In genomic region chr1:230266456-230266855, GRCh38 we compare ENCODE assay signal across 14 cellular contexts.
A peak's percentile ranks its signal among the peaks of the same experiment; 100 is the strongest.
DNase-seq lines count a peak whose midpoint lies in the region; ATAC-seq and TF ChIP-seq lines count a peak whose summit lies in the region.
"Had no signal": no experiment of that assay in that cellular context is flagged by ENCODE, and none has a peak within 500 bp of the region (broad histone marks: within the 10 kb centered on the region; RNA-seq: fewer than 3 reads in every experiment).

No MANE protein-coding gene starts in this region.

- H3K9me3 Mint-ChIP-seq in activated T-helper 17 cell treated with anti-CD3 and anti-CD28 coated beads, Interleukin-2, amount 50 U/mL, for 72 hours = no peaks in the 10 kb centered on the region
- no peaks in the 10 kb centered on the region for H3K9me3 Mint-ChIP-seq in activated CD4-positive, alpha-beta memory T cell treated with anti-CD3 and anti-CD28 coated beads, Interleukin-2, amount 10 ng/mL, durations not matched to agents 7 days and 5 days
- H3K9me3 Mint-ChIP-seq: CD8-positive, alpha-beta memory T cell had no signal

- H3K27me3 Mint-ChIP-seq in activated T-helper 17 cell treated with anti-CD3 and anti-CD28 coated beads, Interleukin-2, amount 50 U/mL, for 72 hours = no peaks in the 10 kb centered on the region
- no peaks in the 10 kb centered on the region for H3K27me3 Mint-ChIP-seq in activated CD4-positive, alpha-beta memory T cell treated with anti-CD3 and anti-CD28 coated beads, Interleukin-2, amount 10 ng/mL, durations not matched to agents 7 days and 5 days
- H3K27me3 Mint-ChIP-seq: CD8-positive, alpha-beta memory T cell had no signal

- POLR2A ChIA-PET in activated CD4-positive, alpha-beta memory T cell treated with anti-CD3 and anti-CD28 coated beads, Interleukin-2, amount 10 ng/mL, durations not matched to agents 7 days and 5 days (lab: Charles Lee) = interaction anchor here (0.9 kb wide), 1 partner anchor 75 kb away, joined by 3 read pairs; no protein-coding TSS in a partner anchor
- POLR2A ChIA-PET in A673 (lab: Charles Lee; ENCODE audit: low non-redundant PET) = no interaction called here

- H3K4me1 Mint-ChIP-seq in activated T-helper 17 cell treated with anti-CD3 and anti-CD28 coated beads, Interleukin-2, amount 50 U/mL, for 72 hours = peaks cover 5% of the 10 kb centered on the region
- H3K4me1 Mint-ChIP-seq in activated CD4-positive, alpha-beta memory T cell treated with anti-CD3 and anti-CD28 coated beads, Interleukin-2, amount 10 ng/mL, durations not matched to agents 7 days and 5 days = peaks cover 20% of the 10 kb centered on the region

- H3K9me3 ChIP-seq in KOPT-K1 (ENCODE audit: insufficient read depth, low read length, poor library complexity, severe bottlenecking) (no peaks in the 10 kb centered on the region), tibial artery (no peaks in the 10 kb centered on the region), A673 (ENCODE audit: low read depth, low read length, poor library complexity, severe bottlenecking) (no peaks in the 10 kb centered on the region)
- H3K9me3 ChIP-seq: BE2C, HAP-1 had no signal

- no TSS peak for BruUV-seq in A673 (replicated peaks; lab: Mats Ljungman, UMichigan)

- intact Hi-C loops in posterior vena cava (cut with DNase I) (no loop called here), tibial artery (cut with DNase I; ENCODE audit: low total_unique reads) (loop anchor here (5.0 kb wide), 1 partner anchor 199 kb away; the partner anchor contains the start of gene GALNT2), A673 (cut with micrococcal nuclease; ENCODE audit: unreplicated experiment) (no loop called here)

- no peak overlapping the region for H3K4me3 ChIP-seq in tibial artery
- H3K4me3 ChIP-seq in A673 (ENCODE audit: low read depth, low read length, poor library complexity, severe bottlenecking) = no peak overlapping the region
- H3K4me3 ChIP-seq: HAP-1 had no signal

- peaks cover 66% of the 10 kb centered on the region for H3K36me3 Mint-ChIP-seq in activated T-helper 17 cell treated with anti-CD3 and anti-CD28 coated beads, Interleukin-2, amount 50 U/mL, for 72 hours (ENCODE audit: low read depth)
- peaks cover 12% of the 10 kb centered on the region for H3K36me3 Mint-ChIP-seq in activated CD4-positive, alpha-beta memory T cell treated with anti-CD3 and anti-CD28 coated beads, Interleukin-2, amount 10 ng/mL, durations not matched to agents 7 days and 5 days (ENCODE audit: low read depth)

- peaks cover 0 to 61% (median 18%) of the 10 kb centered on the region in 4 donors for H3K4me1 ChIP-seq in tibial artery
- H3K4me1 ChIP-seq in A673 (ENCODE audit: insufficient read depth, low read length, poor library complexity, severe bottlenecking) = peaks cover 27% of the 10 kb centered on the region

- no peak overlapping the region for H3K4me3 Mint-ChIP-seq in activated T-helper 17 cell treated with anti-CD3 and anti-CD28 coated beads, Interleukin-2, amount 50 U/mL, for 72 hours
- H3K4me3 Mint-ChIP-seq in activated CD4-positive, alpha-beta memory T cell treated with anti-CD3 and anti-CD28 coated beads, Interleukin-2, amount 10 ng/mL, durations not matched to agents 7 days and 5 days = no peak overlapping the region
- H3K4me3 Mint-ChIP-seq: CD8-positive, alpha-beta memory T cell had no signal

- H3K36me3 ChIP-seq in KOPT-K1 (ENCODE audit: insufficient read depth, low read length) (peaks cover 97% of the 10 kb centered on the region), tibial artery (peaks cover 24 to 49% (median 34%) of the 10 kb centered on the region in 3 donors), A673 (ENCODE audit: insufficient read depth, low read length, poor library complexity, severe bottlenecking) (peaks cover 10% of the 10 kb centered on the region)

- ATAC-seq in activated T-helper 17 cell treated with anti-CD3 and anti-CD28 coated beads, Interleukin-2, amount 50 U/mL, for 72 hours (replicated peaks) = no peak
- ATAC-seq in HG02840 (IDR thresholded peaks at IDR 0.05; ENCODE audit: low FRiP score, unreplicated experiment) = no peak

- H3K27ac ChIP-seq in KOPT-K1 (ENCODE audit: low read depth, low read length, poor library complexity, severe bottlenecking) (peak overlapping the region; percentile 86), tibial artery (peak overlapping the region; percentile 10 to 63), A673 (ENCODE audit: low read depth, low read length, poor library complexity, severe bottlenecking) (no peak overlapping the region)

- DNase-seq in posterior vena cava (ENCODE audit: low spot score) (peak; percentile 25), tibial artery (peak in 1 of 2 donors; percentile 59), A673 (ENCODE audit: low spot score) (no peak)
- no peak for DNase-seq in activated CD4-positive, alpha-beta memory T cell treated with anti-CD3 and anti-CD28 coated beads, Interleukin-2, amount 10 ng/mL, durations not matched to agents 7 days and 5 days
- DNase-seq: BE2C; CD8-positive, alpha-beta memory T cell; DMS79 treated with DMSO at 0.1 percent for 48 hours; NCI-H1436; NCI-H2029 treated with DMSO at 0.1 percent for 48 hours; NCI-H748 treated with DMSO at 0.1 percent for 48 hours had no signal

- no peak for TF ChIP-seq CTCF in tibial artery (IDR thresholded peaks at IDR 0.05)
- no peak for TF ChIP-seq CTCF in A673 (conservative IDR thresholded peaks at IDR 0.05; ENCODE audit: low read depth, low read length)

- CTCF ChIA-PET in activated CD4-positive, alpha-beta memory T cell treated with anti-CD3 and anti-CD28 coated beads, Interleukin-2, amount 10 ng/mL, durations not matched to agents 7 days and 5 days (lab: Charles Lee) = no interaction called here
- CTCF ChIA-PET in A673 (lab: Charles Lee) = no interaction called here

- peak overlapping the region; percentile 61 for H3K27ac Mint-ChIP-seq in activated T-helper 17 cell treated with anti-CD3 and anti-CD28 coated beads, Interleukin-2, amount 50 U/mL, for 72 hours
- H3K27ac Mint-ChIP-seq in activated CD4-positive, alpha-beta memory T cell treated with anti-CD3 and anti-CD28 coated beads, Interleukin-2, amount 10 ng/mL, durations not matched to agents 7 days and 5 days = no peak overlapping the region

- H3K27me3 ChIP-seq in tibial artery (no peaks in the 10 kb centered on the region), A673 (replicated peaks; ENCODE audit: insufficient read depth, low read depth, low read length, poor library complexity) (no peaks in the 10 kb centered on the region)
- H3K27me3 ChIP-seq: BE2C had no signal
